Comparison of ENCODE assay signal across 1 cellular context in genomic region chr14:86057018-86057667, GRCh38.
TF ChIP-seq lines count a peak whose summit lies in the region.

No MANE protein-coding gene starts in this region.

TF ChIP-seq in GM23338, 12 proteins besides CTCF, POLR2A, EP300 and RAD21 (continued from another document):
- TF ChIP-seq, protein P1, sequence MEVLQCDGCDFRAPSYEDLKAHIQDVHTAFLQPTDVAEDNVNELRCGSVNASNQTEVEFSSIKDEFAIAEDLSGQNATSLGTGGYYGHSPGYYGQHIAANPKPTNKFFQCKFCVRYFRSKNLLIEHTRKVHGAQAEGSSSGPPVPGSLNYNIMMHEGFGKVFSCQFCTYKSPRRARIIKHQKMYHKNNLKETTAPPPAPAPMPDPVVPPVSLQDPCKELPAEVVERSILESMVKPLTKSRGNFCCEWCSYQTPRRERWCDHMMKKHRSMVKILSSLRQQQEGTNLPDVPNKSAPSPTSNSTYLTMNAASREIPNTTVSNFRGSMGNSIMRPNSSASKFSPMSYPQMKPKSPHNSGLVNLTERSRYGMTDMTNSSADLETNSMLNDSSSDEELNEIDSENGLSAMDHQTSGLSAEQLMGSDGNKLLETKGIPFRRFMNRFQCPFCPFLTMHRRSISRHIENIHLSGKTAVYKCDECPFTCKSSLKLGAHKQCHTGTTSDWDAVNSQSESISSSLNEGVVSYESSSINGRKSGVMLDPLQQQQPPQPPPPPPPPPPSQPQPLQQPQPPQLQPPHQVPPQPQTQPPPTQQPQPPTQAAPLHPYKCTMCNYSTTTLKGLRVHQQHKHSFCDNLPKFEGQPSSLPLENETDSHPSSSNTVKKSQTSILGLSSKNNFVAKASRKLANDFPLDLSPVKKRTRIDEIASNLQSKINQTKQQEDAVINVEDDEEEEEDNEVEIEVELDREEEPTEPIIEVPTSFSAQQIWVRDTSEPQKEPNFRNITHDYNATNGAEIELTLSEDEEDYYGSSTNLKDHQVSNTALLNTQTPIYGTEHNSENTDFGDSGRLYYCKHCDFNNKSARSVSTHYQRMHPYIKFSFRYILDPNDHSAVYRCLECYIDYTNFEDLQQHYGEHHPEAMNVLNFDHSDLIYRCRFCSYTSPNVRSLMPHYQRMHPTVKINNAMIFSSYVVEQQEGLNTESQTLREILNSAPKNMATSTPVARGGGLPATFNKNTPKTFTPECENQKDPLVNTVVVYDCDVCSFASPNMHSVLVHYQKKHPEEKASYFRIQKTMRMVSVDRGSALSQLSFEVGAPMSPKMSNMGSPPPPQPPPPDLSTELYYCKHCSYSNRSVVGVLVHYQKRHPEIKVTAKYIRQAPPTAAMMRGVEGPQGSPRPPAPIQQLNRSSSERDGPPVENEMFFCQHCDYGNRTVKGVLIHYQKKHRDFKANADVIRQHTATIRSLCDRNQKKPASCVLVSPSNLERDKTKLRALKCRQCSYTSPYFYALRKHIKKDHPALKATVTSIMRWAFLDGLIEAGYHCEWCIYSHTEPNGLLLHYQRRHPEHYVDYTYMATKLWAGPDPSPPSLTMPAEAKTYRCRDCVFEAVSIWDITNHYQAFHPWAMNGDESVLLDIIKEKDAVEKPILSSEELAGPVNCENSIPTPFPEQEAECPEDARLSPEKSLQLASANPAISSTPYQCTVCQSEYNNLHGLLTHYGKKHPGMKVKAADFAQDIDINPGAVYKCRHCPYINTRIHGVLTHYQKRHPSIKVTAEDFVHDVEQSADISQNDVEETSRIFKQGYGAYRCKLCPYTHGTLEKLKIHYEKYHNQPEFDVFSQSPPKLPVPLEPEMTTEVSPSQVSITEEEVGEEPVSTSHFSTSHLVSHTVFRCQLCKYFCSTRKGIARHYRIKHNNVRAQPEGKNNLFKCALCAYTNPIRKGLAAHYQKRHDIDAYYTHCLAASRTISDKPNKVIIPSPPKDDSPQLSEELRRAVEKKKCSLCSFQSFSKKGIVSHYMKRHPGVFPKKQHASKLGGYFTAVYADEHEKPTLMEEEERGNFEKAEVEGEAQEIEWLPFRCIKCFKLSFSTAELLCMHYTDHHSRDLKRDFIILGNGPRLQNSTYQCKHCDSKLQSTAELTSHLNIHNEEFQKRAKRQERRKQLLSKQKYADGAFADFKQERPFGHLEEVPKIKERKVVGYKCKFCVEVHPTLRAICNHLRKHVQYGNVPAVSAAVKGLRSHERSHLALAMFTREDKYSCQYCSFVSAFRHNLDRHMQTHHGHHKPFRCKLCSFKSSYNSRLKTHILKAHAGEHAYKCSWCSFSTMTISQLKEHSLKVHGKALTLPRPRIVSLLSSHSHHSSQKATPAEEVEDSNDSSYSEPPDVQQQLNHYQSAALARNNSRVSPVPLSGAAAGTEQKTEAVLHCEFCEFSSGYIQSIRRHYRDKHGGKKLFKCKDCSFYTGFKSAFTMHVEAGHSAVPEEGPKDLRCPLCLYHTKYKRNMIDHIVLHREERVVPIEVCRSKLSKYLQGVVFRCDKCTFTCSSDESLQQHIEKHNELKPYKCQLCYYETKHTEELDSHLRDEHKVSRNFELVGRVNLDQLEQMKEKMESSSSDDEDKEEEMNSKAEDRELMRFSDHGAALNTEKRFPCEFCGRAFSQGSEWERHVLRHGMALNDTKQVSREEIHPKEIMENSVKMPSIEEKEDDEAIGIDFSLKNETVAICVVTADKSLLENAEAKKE (CRISPR knock-in tag; IDR thresholded peaks at IDR 0.05) = no peak
